ENCODE assay signal across 1 cellular context in the genomic region with DNA sequence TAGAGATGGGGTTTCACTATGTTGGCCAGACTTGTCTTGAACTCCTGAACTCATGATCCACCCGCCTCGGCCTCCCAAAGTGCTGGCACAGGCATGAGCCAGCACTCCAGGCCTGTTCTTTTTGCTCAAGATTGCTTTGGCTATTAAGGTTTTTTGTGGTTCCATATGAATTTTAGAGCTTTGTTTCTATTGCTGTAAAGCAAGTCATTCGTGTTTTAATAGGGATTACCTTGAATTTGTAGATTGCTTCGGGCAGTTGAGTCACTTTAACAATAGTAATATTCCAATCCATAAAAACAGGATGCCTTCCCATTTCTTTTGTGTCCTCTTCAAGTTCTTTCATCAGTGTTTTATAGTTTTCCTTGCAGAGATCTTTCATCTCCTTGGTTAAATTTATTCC.
TF ChIP-seq lines count a peak whose summit lies in the region.

No MANE protein-coding gene starts in this region.

TF ChIP-seq in GM23338, 12 proteins besides CTCF, POLR2A, EP300 and RAD21 (continued from another document):
- TF ChIP-seq, protein P1, sequence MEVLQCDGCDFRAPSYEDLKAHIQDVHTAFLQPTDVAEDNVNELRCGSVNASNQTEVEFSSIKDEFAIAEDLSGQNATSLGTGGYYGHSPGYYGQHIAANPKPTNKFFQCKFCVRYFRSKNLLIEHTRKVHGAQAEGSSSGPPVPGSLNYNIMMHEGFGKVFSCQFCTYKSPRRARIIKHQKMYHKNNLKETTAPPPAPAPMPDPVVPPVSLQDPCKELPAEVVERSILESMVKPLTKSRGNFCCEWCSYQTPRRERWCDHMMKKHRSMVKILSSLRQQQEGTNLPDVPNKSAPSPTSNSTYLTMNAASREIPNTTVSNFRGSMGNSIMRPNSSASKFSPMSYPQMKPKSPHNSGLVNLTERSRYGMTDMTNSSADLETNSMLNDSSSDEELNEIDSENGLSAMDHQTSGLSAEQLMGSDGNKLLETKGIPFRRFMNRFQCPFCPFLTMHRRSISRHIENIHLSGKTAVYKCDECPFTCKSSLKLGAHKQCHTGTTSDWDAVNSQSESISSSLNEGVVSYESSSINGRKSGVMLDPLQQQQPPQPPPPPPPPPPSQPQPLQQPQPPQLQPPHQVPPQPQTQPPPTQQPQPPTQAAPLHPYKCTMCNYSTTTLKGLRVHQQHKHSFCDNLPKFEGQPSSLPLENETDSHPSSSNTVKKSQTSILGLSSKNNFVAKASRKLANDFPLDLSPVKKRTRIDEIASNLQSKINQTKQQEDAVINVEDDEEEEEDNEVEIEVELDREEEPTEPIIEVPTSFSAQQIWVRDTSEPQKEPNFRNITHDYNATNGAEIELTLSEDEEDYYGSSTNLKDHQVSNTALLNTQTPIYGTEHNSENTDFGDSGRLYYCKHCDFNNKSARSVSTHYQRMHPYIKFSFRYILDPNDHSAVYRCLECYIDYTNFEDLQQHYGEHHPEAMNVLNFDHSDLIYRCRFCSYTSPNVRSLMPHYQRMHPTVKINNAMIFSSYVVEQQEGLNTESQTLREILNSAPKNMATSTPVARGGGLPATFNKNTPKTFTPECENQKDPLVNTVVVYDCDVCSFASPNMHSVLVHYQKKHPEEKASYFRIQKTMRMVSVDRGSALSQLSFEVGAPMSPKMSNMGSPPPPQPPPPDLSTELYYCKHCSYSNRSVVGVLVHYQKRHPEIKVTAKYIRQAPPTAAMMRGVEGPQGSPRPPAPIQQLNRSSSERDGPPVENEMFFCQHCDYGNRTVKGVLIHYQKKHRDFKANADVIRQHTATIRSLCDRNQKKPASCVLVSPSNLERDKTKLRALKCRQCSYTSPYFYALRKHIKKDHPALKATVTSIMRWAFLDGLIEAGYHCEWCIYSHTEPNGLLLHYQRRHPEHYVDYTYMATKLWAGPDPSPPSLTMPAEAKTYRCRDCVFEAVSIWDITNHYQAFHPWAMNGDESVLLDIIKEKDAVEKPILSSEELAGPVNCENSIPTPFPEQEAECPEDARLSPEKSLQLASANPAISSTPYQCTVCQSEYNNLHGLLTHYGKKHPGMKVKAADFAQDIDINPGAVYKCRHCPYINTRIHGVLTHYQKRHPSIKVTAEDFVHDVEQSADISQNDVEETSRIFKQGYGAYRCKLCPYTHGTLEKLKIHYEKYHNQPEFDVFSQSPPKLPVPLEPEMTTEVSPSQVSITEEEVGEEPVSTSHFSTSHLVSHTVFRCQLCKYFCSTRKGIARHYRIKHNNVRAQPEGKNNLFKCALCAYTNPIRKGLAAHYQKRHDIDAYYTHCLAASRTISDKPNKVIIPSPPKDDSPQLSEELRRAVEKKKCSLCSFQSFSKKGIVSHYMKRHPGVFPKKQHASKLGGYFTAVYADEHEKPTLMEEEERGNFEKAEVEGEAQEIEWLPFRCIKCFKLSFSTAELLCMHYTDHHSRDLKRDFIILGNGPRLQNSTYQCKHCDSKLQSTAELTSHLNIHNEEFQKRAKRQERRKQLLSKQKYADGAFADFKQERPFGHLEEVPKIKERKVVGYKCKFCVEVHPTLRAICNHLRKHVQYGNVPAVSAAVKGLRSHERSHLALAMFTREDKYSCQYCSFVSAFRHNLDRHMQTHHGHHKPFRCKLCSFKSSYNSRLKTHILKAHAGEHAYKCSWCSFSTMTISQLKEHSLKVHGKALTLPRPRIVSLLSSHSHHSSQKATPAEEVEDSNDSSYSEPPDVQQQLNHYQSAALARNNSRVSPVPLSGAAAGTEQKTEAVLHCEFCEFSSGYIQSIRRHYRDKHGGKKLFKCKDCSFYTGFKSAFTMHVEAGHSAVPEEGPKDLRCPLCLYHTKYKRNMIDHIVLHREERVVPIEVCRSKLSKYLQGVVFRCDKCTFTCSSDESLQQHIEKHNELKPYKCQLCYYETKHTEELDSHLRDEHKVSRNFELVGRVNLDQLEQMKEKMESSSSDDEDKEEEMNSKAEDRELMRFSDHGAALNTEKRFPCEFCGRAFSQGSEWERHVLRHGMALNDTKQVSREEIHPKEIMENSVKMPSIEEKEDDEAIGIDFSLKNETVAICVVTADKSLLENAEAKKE (CRISPR knock-in tag; IDR thresholded peaks at IDR 0.05) = no peak
- TF ChIP-seq, protein P2, sequence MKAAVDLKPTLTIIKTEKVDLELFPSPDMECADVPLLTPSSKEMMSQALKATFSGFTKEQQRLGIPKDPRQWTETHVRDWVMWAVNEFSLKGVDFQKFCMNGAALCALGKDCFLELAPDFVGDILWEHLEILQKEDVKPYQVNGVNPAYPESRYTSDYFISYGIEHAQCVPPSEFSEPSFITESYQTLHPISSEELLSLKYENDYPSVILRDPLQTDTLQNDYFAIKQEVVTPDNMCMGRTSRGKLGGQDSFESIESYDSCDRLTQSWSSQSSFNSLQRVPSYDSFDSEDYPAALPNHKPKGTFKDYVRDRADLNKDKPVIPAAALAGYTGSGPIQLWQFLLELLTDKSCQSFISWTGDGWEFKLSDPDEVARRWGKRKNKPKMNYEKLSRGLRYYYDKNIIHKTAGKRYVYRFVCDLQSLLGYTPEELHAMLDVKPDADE (IDR thresholded peaks at IDR 0.05) = no peak
- TF ChIP-seq POLR2AphosphoS5 (IDR thresholded peaks at IDR 0.05; ENCODE audit: low read depth) (no peak), CREB1 (CRISPR knock-in tag; IDR thresholded peaks at IDR 0.05; ENCODE audit: low read depth) (no peak), EZH2phosphoT487 (IDR thresholded peaks at IDR 0.05; ENCODE audit: unreplicated experiment) (no peak), ZNF331 (CRISPR knock-in tag; IDR thresholded peaks at IDR 0.05; ENCODE audit: low read depth) (no peak), EZH2 (IDR thresholded peaks at IDR 0.05; ENCODE audit: low read depth, unreplicated experiment) (no peak)
